21 cellular contexts compared by ENCODE assay signal in genomic region chr18:49047540-49047939, GRCh38.
"Had no signal": no experiment of that assay in that cellular context is flagged by ENCODE, and none has a peak within 500 bp of the region (broad histone marks: within the 10 kb centered on the region; RNA-seq: fewer than 3 reads in every experiment).

No MANE protein-coding gene starts in this region.

- H3K4me3 ChIP-seq: adrenal gland, gastroesophageal sphincter, heart left ventricle, tibial artery had no signal

- DNase-seq: activated CD4-positive, alpha-beta T cell treated with anti-CD3 and anti-CD28 coated beads, Interleukin-2, amount 10 ng/mL, durations not matched to agents 7 days and 5 days; activated CD4-positive, CD25-positive, alpha-beta regulatory T cell; activated CD8-positive, alpha-beta memory T cell treated with anti-CD3 and anti-CD28 coated beads, Interleukin-2, amount 50 U/mL, for 4 hours; activated effector memory CD4-positive, alpha-beta T cell treated with anti-CD3 and anti-CD28 coated beads, Interleukin-2, amount 50 U/mL, for 16 hours; activated naive CD4-positive, alpha-beta T cell treated with anti-CD3 and anti-CD28 coated beads, Interleukin-2, amount 50 U/mL, for 16 hours; activated T-cell treated with anti-CD3 and anti-CD28 coated beads, Interleukin-2, amount 50 U/mL, for 48 hours; adrenal gland; effector CD4-positive, alpha-beta T cell; heart left ventricle; left ventricle myocardium superior; naive thymus-derived CD4-positive, alpha-beta T cell; stimulated activated CD4-positive, alpha-beta T cell treated with anti-CD3 and anti-CD28 coated beads, Interleukin-4, amount 100 ng/mL, for 24 hours; substantia nigra; T-cell; T-helper 9 cell; tibial artery had no signal

- H3K27me3 Mint-ChIP-seq: activated CD4-positive, alpha-beta T cell treated with anti-CD3 and anti-CD28 coated beads, Interleukin-2, amount 10 ng/mL, durations not matched to agents 7 days and 5 days; memory B cell; naive thymus-derived CD4-positive, alpha-beta T cell; stimulated activated memory B cell treated with anti-CD40 and anti-IgM and Interleukin-4, amounts not matched to agents 10 μg/mL and 1 μg/mL and 100 μg/mL, for 72 hours; T-cell had no signal

- FAIRE-seq: bronchial epithelial cell had no signal

- ATAC-seq: gastroesophageal sphincter; heart left ventricle; left ventricle myocardium superior; naive thymus-derived CD4-positive, alpha-beta T cell; stimulated activated memory B cell treated with anti-CD40 and anti-IgM and Interleukin-4, amounts not matched to agents 10 μg/mL and 1 μg/mL and 100 μg/mL, for 72 hours; T-cell had no signal

- H3K27ac ChIP-seq: adrenal gland, gastroesophageal sphincter, heart left ventricle, parathyroid adenoma, tibial artery had no signal

- H3K27ac Mint-ChIP-seq: activated CD4-positive, alpha-beta T cell treated with anti-CD3 and anti-CD28 coated beads, Interleukin-2, amount 10 ng/mL, durations not matched to agents 7 days and 5 days; memory B cell; stimulated activated memory B cell treated with anti-CD40 and anti-IgM and Interleukin-4, amounts not matched to agents 10 μg/mL and 1 μg/mL and 100 μg/mL, for 72 hours; T-cell had no signal

- H3K79me2 ChIP-seq: parathyroid adenoma had no signal

- H3K27me3 ChIP-seq: adrenal gland, gastroesophageal sphincter, heart left ventricle, tibial artery had no signal

- H3K4me3 Mint-ChIP-seq: activated CD4-positive, alpha-beta T cell treated with anti-CD3 and anti-CD28 coated beads, Interleukin-2, amount 10 ng/mL, durations not matched to agents 7 days and 5 days; memory B cell; naive thymus-derived CD4-positive, alpha-beta T cell; stimulated activated memory B cell treated with anti-CD40 and anti-IgM and Interleukin-4, amounts not matched to agents 10 μg/mL and 1 μg/mL and 100 μg/mL, for 72 hours; T-cell had no signal

- H3K4me1 Mint-ChIP-seq: stimulated activated memory B cell treated with anti-CD40 and anti-IgM and Interleukin-4, amounts not matched to agents 10 μg/mL and 1 μg/mL and 100 μg/mL, for 72 hours had no signal

- H3K9me3 Mint-ChIP-seq: activated CD4-positive, alpha-beta T cell treated with anti-CD3 and anti-CD28 coated beads, Interleukin-2, amount 10 ng/mL, durations not matched to agents 7 days and 5 days; memory B cell; naive thymus-derived CD4-positive, alpha-beta T cell; stimulated activated memory B cell treated with anti-CD40 and anti-IgM and Interleukin-4, amounts not matched to agents 10 μg/mL and 1 μg/mL and 100 μg/mL, for 72 hours; T-cell had no signal

- H3K9ac ChIP-seq: parathyroid adenoma had no signal

- H3K9me3 ChIP-seq: adrenal gland, gastroesophageal sphincter, heart left ventricle, tibial artery had no signal

- H2AFZ ChIP-seq: parathyroid adenoma had no signal
